ENCODE assay signal across 1 cellular context in the genomic region with DNA sequence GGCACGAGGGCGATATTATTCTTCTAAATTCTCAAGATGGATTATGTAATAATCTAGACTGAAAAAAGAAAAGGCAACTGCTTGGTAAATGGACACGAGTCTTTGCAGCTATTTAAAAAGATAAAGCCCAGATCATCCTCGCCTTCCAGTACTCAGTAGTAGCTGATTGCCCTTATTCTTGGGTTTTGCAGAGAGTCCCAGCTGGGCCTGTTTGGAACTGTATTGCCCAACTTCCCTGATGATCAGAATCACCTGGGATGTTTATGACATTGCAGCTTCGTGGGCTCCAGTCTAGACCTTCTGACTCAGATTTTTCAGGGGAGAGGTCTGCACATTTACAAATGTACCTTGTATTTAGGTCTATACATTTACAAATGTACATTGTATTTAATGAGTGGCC.
TF ChIP-seq lines count a peak whose summit lies in the region.

No MANE protein-coding gene starts in this region.

TF ChIP-seq in IMR-90, 13 proteins besides CTCF, POLR2A, EP300 and RAD21 (continued from another document):
- no peak for TF ChIP-seq RCOR1 (IDR thresholded peaks at IDR 0.05; ENCODE audit: insufficient replicate concordance, low read length)
